ENCODE assay signal across 17 cellular contexts in the genomic region with DNA sequence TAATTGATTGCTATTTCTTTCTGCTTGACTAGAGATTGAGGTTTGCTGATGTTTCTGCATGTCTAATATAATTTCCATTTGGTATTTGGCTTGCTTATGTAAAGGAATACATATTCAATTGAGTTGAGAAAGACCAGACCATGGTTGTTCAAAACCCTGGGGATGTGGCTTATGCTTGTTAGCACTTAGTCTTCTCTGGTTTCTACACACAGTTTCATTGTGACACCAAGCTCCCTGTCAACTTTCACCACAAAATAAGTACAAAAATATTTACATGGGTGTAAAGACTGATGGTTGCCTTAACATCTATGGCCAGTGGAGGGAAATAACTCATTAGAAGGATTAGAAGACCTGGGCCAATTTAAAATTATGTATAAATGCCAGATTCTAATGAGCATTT.
DNase-seq lines count a peak whose midpoint lies in the region; ATAC-seq and TF ChIP-seq lines count a peak whose summit lies in the region.
"Had no signal": no experiment of that assay in that cellular context is flagged by ENCODE, and none has a peak within 500 bp of the region (broad histone marks: within the 10 kb centered on the region; RNA-seq: fewer than 3 reads in every experiment).

No MANE protein-coding gene starts in this region.

- no peaks in the 10 kb centered on the region for H3K36me3 ChIP-seq in ascending aorta

- H3K9me3 ChIP-seq in ascending aorta: no peaks in the 10 kb centered on the region
- H3K9me3 ChIP-seq: A549, Caco-2 had no signal

- DNase-seq in activated CD4-positive, alpha-beta T cell treated with anti-CD3 and anti-CD28 coated beads, Interleukin-2, amount 10 ng/mL, durations not matched to agents 24 days and 14 days: peak; percentile 22
- no peak for DNase-seq in activated CD4-positive, alpha-beta T cell treated with anti-CD3 and anti-CD28 coated beads, Interleukin-2, amount 10 ng/mL, durations not matched to agents 7 days and 5 days
- DNase-seq in natural killer cell (no peak), putamen (ENCODE audit: low spot score) (no peak), ascending aorta (ENCODE audit: low spot score in 2 of 2) (no peak)
- DNase-seq: AML-193; Caco-2; Calu3; CD4-positive, alpha-beta T cell; CD8-positive, alpha-beta T cell; DMS79 treated with DMSO at 0.1 percent for 48 hours; GF-D8 had no signal

- intact Hi-C loops in activated CD4-positive, alpha-beta T cell treated with anti-CD3 and anti-CD28 coated beads, Interleukin-2, amount 10 ng/mL, durations not matched to agents 24 days and 14 days (cut with micrococcal nuclease): no loop called here
- intact Hi-C loops in natural killer cell (cut with micrococcal nuclease): no loop called here
- intact Hi-C loops in ascending aorta (cut with DNase I): no loop called here

- POLR2A ChIA-PET in activated CD4-positive, alpha-beta T cell treated with anti-CD3 and anti-CD28 coated beads, Interleukin-2, amount 10 ng/mL, durations not matched to agents 7 days and 5 days (lab: Charles Lee): no interaction called here

- TF ChIP-seq CTCF in natural killer cell (IDR thresholded peaks at IDR 0.05) (no peak), ascending aorta (IDR thresholded peaks at IDR 0.05) (no peak)

- H3K9me3 Mint-ChIP-seq in activated CD4-positive, alpha-beta T cell treated with anti-CD3 and anti-CD28 coated beads, Interleukin-2, amount 10 ng/mL, durations not matched to agents 24 days and 14 days: no peaks in the 10 kb centered on the region
- H3K9me3 Mint-ChIP-seq in activated CD4-positive, alpha-beta T cell treated with anti-CD3 and anti-CD28 coated beads, Interleukin-2, amount 10 ng/mL, durations not matched to agents 7 days and 5 days: no peaks in the 10 kb centered on the region
- H3K9me3 Mint-ChIP-seq in natural killer cell: no peaks in the 10 kb centered on the region
- H3K9me3 Mint-ChIP-seq: CD4-positive, alpha-beta T cell; CD8-positive, alpha-beta T cell had no signal

- ATAC-seq in natural killer cell: peak; percentile 77 to 98 (median 82)
- ATAC-seq: A549; CD8-positive, alpha-beta T cell had no signal

- no peaks in the 10 kb centered on the region for H3K4me1 ChIP-seq in ascending aorta
- H3K4me1 ChIP-seq: A549; BLaER1 treated with 17β-estradiol and CSF1 and Interleukin-3, amounts not matched to agents 10 nM and 100 nM; Caco-2 had no signal

- H3K27ac Mint-ChIP-seq in activated CD4-positive, alpha-beta T cell treated with anti-CD3 and anti-CD28 coated beads, Interleukin-2, amount 10 ng/mL, durations not matched to agents 24 days and 14 days: no peak overlapping the region
- no peak overlapping the region for H3K27ac Mint-ChIP-seq in activated CD4-positive, alpha-beta T cell treated with anti-CD3 and anti-CD28 coated beads, Interleukin-2, amount 10 ng/mL, durations not matched to agents 7 days and 5 days
- H3K27ac Mint-ChIP-seq in natural killer cell: peak overlapping the region; percentile 77 to 82
- H3K27ac Mint-ChIP-seq: B cell; CD4-positive, alpha-beta T cell; CD8-positive, alpha-beta T cell had no signal

- no peaks in the 10 kb centered on the region for H3K36me3 Mint-ChIP-seq in activated CD4-positive, alpha-beta T cell treated with anti-CD3 and anti-CD28 coated beads, Interleukin-2, amount 10 ng/mL, durations not matched to agents 24 days and 14 days (ENCODE audit: low read depth)
- no peaks in the 10 kb centered on the region for H3K36me3 Mint-ChIP-seq in activated CD4-positive, alpha-beta T cell treated with anti-CD3 and anti-CD28 coated beads, Interleukin-2, amount 10 ng/mL, durations not matched to agents 7 days and 5 days (ENCODE audit: low read depth)
- H3K36me3 Mint-ChIP-seq in natural killer cell: no peaks in the 10 kb centered on the region
- H3K36me3 Mint-ChIP-seq: CD8-positive, alpha-beta T cell had no signal

- H3K4me3 ChIP-seq in ascending aorta: no peak overlapping the region
- H3K4me3 ChIP-seq: A549; BLaER1 treated with 17β-estradiol and CSF1 and Interleukin-3, amounts not matched to agents 10 nM and 100 nM had no signal

- H3K27me3 Mint-ChIP-seq in activated CD4-positive, alpha-beta T cell treated with anti-CD3 and anti-CD28 coated beads, Interleukin-2, amount 10 ng/mL, durations not matched to agents 24 days and 14 days: no peaks in the 10 kb centered on the region
- no peaks in the 10 kb centered on the region for H3K27me3 Mint-ChIP-seq in activated CD4-positive, alpha-beta T cell treated with anti-CD3 and anti-CD28 coated beads, Interleukin-2, amount 10 ng/mL, durations not matched to agents 7 days and 5 days
- H3K27me3 Mint-ChIP-seq in natural killer cell (ENCODE audit: low read depth in 2 of 2): no peaks in the 10 kb centered on the region
- H3K27me3 Mint-ChIP-seq: B cell; CD4-positive, alpha-beta T cell had no signal

- H3K27ac ChIP-seq in ascending aorta: no peak overlapping the region
- H3K27ac ChIP-seq: 22Rv1; A549; BLaER1 treated with 17β-estradiol and CSF1 and Interleukin-3, amounts not matched to agents 10 nM and 100 nM; C4-2B had no signal

- H3K27me3 ChIP-seq in ascending aorta: no peaks in the 10 kb centered on the region
- H3K27me3 ChIP-seq: BLaER1 treated with 17β-estradiol and CSF1 and Interleukin-3, amounts not matched to agents 10 nM and 100 nM had no signal

- no peak overlapping the region for H3K4me3 Mint-ChIP-seq in activated CD4-positive, alpha-beta T cell treated with anti-CD3 and anti-CD28 coated beads, Interleukin-2, amount 10 ng/mL, durations not matched to agents 24 days and 14 days
- no peak overlapping the region for H3K4me3 Mint-ChIP-seq in activated CD4-positive, alpha-beta T cell treated with anti-CD3 and anti-CD28 coated beads, Interleukin-2, amount 10 ng/mL, durations not matched to agents 7 days and 5 days
- peak overlapping the region; percentile 79 for H3K4me3 Mint-ChIP-seq in natural killer cell
- H3K4me3 Mint-ChIP-seq: B cell; CD4-positive, alpha-beta T cell; CD8-positive, alpha-beta T cell had no signal

- no peaks in the 10 kb centered on the region for H3K4me1 Mint-ChIP-seq in activated CD4-positive, alpha-beta T cell treated with anti-CD3 and anti-CD28 coated beads, Interleukin-2, amount 10 ng/mL, durations not matched to agents 24 days and 14 days
- H3K4me1 Mint-ChIP-seq in activated CD4-positive, alpha-beta T cell treated with anti-CD3 and anti-CD28 coated beads, Interleukin-2, amount 10 ng/mL, durations not matched to agents 7 days and 5 days: no peaks in the 10 kb centered on the region
- peaks cover 42 to 53% of the 10 kb centered on the region in 2 donors for H3K4me1 Mint-ChIP-seq in natural killer cell
- H3K4me1 Mint-ChIP-seq: B cell had no signal

- CTCF ChIA-PET in activated CD4-positive, alpha-beta T cell treated with anti-CD3 and anti-CD28 coated beads, Interleukin-2, amount 10 ng/mL, durations not matched to agents 7 days and 5 days (lab: Charles Lee): no interaction called here

Comparison
In these comparisons a context has a peak if more than half of its experiments do, and no peak if none do; other contexts are left out.
1. H3K27ac Mint-ChIP-seq: peak in natural killer cell (2 of 2); none in activated CD4-positive, alpha-beta T cell treated with anti-CD3 and anti-CD28 coated beads, Interleukin-2, amount 10 ng/mL, durations not matched to agents 24 days and 14 days (single experiment) and activated CD4-positive, alpha-beta T cell treated with anti-CD3 and anti-CD28 coated beads, Interleukin-2, amount 10 ng/mL, durations not matched to agents 7 days and 5 days (single experiment).